8 cellular contexts compared by ENCODE assay signal in genomic region chr9:101119206-101119819, GRCh38.
A peak's percentile ranks its signal among the peaks of the same experiment; 100 is the strongest.
DNase-seq lines count a peak whose midpoint lies in the region; ATAC-seq, FAIRE-seq and TF ChIP-seq lines count a peak whose summit lies in the region.

No MANE protein-coding gene starts in this region.

- DNase-seq in D721Med (ENCODE audit: insufficient read length, low spot score) (no peak), NCI-H2107 treated with DMSO at 0.1 percent for 48 hours (lab: John Stamatoyannopoulos, UW; ENCODE audit: unreplicated experiment) (peak; percentile 73), adipocyte (ENCODE audit: low read depth) (peak; percentile 42), transverse colon (peak; percentile 49)
- DNase-seq in NK-92 treated with Interleukin-12 subunit alpha and Interleukin-12 subunit beta, amount 100 ng/mL, for 24 hours (lab: John Stamatoyannopoulos, UW) = no peak

- TF ChIP-seq CTCF in D721Med (IDR thresholded peaks at IDR 0.05; ENCODE audit: insufficient read depth, missing control alignments) (peak; percentile 96), transverse colon (IDR thresholded peaks at IDR 0.05) (peak; percentile 45 to 62 (median 59))

- no peaks in the 10 kb centered on the region for H3K27me3 ChIP-seq in adipocyte (replicated peaks; ENCODE audit: control insufficient read depth, insufficient read depth, low read length)
- no peaks in the 10 kb centered on the region for H3K27me3 ChIP-seq in transverse colon

- in situ Hi-C loops in transverse colon (cut with MboI; ENCODE audit: low pct_ligation_motif_present in 1 of 4, low pct_unique_long_range_greater_than_20kb in 1 of 4, low sequenced_read_pairs in 3 of 4) = no loop called here

- H3K9ac ChIP-seq in adipocyte (ENCODE audit: low read length) = no peak overlapping the region

- H3K27ac ChIP-seq in transverse colon = no peak overlapping the region

- FAIRE-seq in D721Med (lab: Jason Lieb, UNC) = peak; percentile 91
- peak; percentile 30 for FAIRE-seq in islet of Langerhans (lab: Jason Lieb, UNC)

- ATAC-seq in GM18907 (IDR thresholded peaks at IDR 0.05; ENCODE audit: unreplicated experiment) (peak; percentile 92), HG03045 (IDR thresholded peaks at IDR 0.05; ENCODE audit: unreplicated experiment) (peak; percentile 67)

- H3K4me3 ChIP-seq in adipocyte (ENCODE audit: low read length) (no peak overlapping the region), transverse colon (no peak overlapping the region)

- no peak for TF ChIP-seq POLR2A in transverse colon (IDR thresholded peaks at IDR 0.05)

- H3K9me3 ChIP-seq in adipocyte (ENCODE audit: control insufficient read depth, low read length) = peaks cover 17% of the 10 kb centered on the region
- H3K9me3 ChIP-seq in transverse colon = no peaks in the 10 kb centered on the region

- WGBS in transverse colon (ENCODE audit: low coverage in 1 of 2), 2 donors = 40 to 43% methylated on average over 3 of the region's 3 CpGs

- H3K36me3 ChIP-seq in adipocyte (ENCODE audit: control insufficient read depth, insufficient read depth, low read length, severe bottlenecking) (no peaks in the 10 kb centered on the region), transverse colon (no peaks in the 10 kb centered on the region)

- no peak for TF ChIP-seq EP300 in transverse colon (IDR thresholded peaks at IDR 0.05; ENCODE audit: low read depth)

- intact Hi-C loops in transverse colon (cut with DNase I; ENCODE audit: low total_unique reads) = no loop called here

- H3K4me1 ChIP-seq in adipocyte (ENCODE audit: control insufficient read depth, insufficient read depth, low read length) (no peaks in the 10 kb centered on the region), transverse colon (no peaks in the 10 kb centered on the region)

Comparison
In these comparisons a context has a peak if more than half of its experiments do, and no peak if none do; other contexts are left out.
1. DNase-seq: peak in NCI-H2107 treated with DMSO at 0.1 percent for 48 hours (single experiment), adipocyte (single experiment) and transverse colon (single experiment); none in D721Med (single experiment) and NK-92 treated with Interleukin-12 subunit alpha and Interleukin-12 subunit beta, amount 100 ng/mL, for 24 hours (single experiment).